In genomic region chrX:13101439-13102139, GRCh38 we compare ENCODE assay signal across 8 cellular contexts. TPM values are rescaled to one million over a fixed set of nuclear protein-coding genes. Genes with fewer than 3 reads are reported as not detected.
DNase-seq lines count a peak whose midpoint lies in the region; ATAC-seq and TF ChIP-seq lines count a peak whose summit lies in the region.

No MANE protein-coding gene starts in this region.

- no peaks in the 10 kb centered on the region for H3K79me1 ChIP-seq in trophoblast cell (ENCODE audit: low read length)

- no peak for TF ChIP-seq CTCF in WTC11 (IDR thresholded peaks at IDR 0.05)

- no peak overlapping the region for H3K9ac ChIP-seq in trophoblast cell (ENCODE audit: low read length)

- no CpG with 5 or more reads among the region's 9 CpGs for WGBS in trophoblast cell (ENCODE audit: extremely low coverage, insufficient coverage, insufficient read length)

- H2AK5ac ChIP-seq in trophoblast cell (ENCODE audit: low read length) = no peak overlapping the region

- no peak overlapping the region for H3K4me2 ChIP-seq in trophoblast cell (ENCODE audit: low read length)

- H3K9me3 Mint-ChIP-seq in WTC11 = peaks cover 12% of the 10 kb centered on the region

- ATAC-seq in GM18511 (IDR thresholded peaks at IDR 0.05; ENCODE audit: unreplicated experiment) = no peak
- no peak for ATAC-seq in WTC11

- no peak overlapping the region for H4K12ac ChIP-seq in trophoblast cell (ENCODE audit: low read depth, low read length)

- no peak overlapping the region for H3K27ac ChIP-seq in trophoblast cell (ENCODE audit: low read depth, low read length)

- H2AFZ ChIP-seq in trophoblast cell (ENCODE audit: insufficient read depth, low read length, poor library complexity) = no peak overlapping the region

- no peak overlapping the region for H3K23ac ChIP-seq in trophoblast cell (ENCODE audit: low read length)

- no peak overlapping the region for H3K27ac Mint-ChIP-seq in WTC11

- H3K4me1 ChIP-seq in trophoblast cell (ENCODE audit: control insufficient read depth in 1 of 2, insufficient read depth in 2 of 2, low read length in 2 of 2) = peaks cover 3 to 4% of the 10 kb centered on the region in 2 experiments

- no peaks in the 10 kb centered on the region for H3K79me2 ChIP-seq in trophoblast cell (ENCODE audit: control insufficient read depth, insufficient read depth, low read length, poor library complexity)

- CTCF ChIA-PET in WTC11 (lab: Charles Lee) = no interaction called here

- no peak overlapping the region for H4K91ac ChIP-seq in trophoblast cell (ENCODE audit: low read depth, low read length)

- no peak overlapping the region for H2BK120ac ChIP-seq in trophoblast cell (ENCODE audit: insufficient read depth, low read length, poor library complexity)

- no peak overlapping the region for H3K4me3 Mint-ChIP-seq in WTC11

- H3K9me3 ChIP-seq in trophoblast cell (ENCODE audit: insufficient read depth, low read depth, low read length) = no peaks in the 10 kb centered on the region

- no peak overlapping the region for H4K8ac ChIP-seq in trophoblast cell (ENCODE audit: low read depth, low read length)

- peaks cover 4% of the 10 kb centered on the region for H3K4me1 Mint-ChIP-seq in WTC11

- POLR2A ChIA-PET in WTC11 (lab: Charles Lee) = no interaction called here

- no peaks in the 10 kb centered on the region for H3K27me3 ChIP-seq in trophoblast cell (ENCODE audit: insufficient read depth, low read length)

- peak; percentile 55 for DNase-seq in AG08396 (ENCODE audit: low spot score)
- DNase-seq in HPDE6-E6E7 (ENCODE audit: extremely low spot score) = peak; percentile 88
- peak; percentile 55 for DNase-seq in activated CD4-positive, alpha-beta T cell treated with anti-CD3 and anti-CD28 coated beads for 48 hours
- DNase-seq in fibroblast of gingiva (ENCODE audit: low read depth) = peak; percentile 74
- peak; percentile 26 to 54 for DNase-seq in trophoblast cell
- DNase-seq in T1000 (lab: John Stamatoyannopoulos, UW) = no peak
- DNase-seq in WTC11 (ENCODE audit: low spot score) = no peak

- no peak overlapping the region for H3K14ac ChIP-seq in trophoblast cell (ENCODE audit: low read length)

- no peaks in the 10 kb centered on the region for H3K36me3 ChIP-seq in trophoblast cell (ENCODE audit: control insufficient read depth in 1 of 2, insufficient read depth in 2 of 2, low read length in 2 of 2)

- H3K36me3 Mint-ChIP-seq in WTC11 = peaks cover 3% of the 10 kb centered on the region; the same call in 1 of the 2 replicates

- H3K4ac ChIP-seq in trophoblast cell (ENCODE audit: low read depth, low read length) = no peak overlapping the region

- no peak overlapping the region for H3K18ac ChIP-seq in trophoblast cell (ENCODE audit: low read length)

- H3K27me3 Mint-ChIP-seq in WTC11 (ENCODE audit: low read depth) = no peaks in the 10 kb centered on the region

- no peak overlapping the region for H3K4me3 ChIP-seq in trophoblast cell (ENCODE audit: low read depth, low read length)

- no peak overlapping the region for H2BK12ac ChIP-seq in trophoblast cell (ENCODE audit: low read length)

- H2BK5ac ChIP-seq in trophoblast cell (ENCODE audit: low read depth, low read length, poor library complexity) = no peak overlapping the region

TF ChIP-seq in WTC11, 78 proteins besides CTCF, POLR2A, EP300 and RAD21 (continues in another document):
- TF ChIP-seq PRRX2 (CRISPR knock-in tag; IDR thresholded peaks at IDR 0.05) (no peak), CREM (CRISPR knock-in tag; IDR thresholded peaks at IDR 0.05) (no peak), FOXK1 (CRISPR knock-in tag; IDR thresholded peaks at IDR 0.05) (no peak), ZNF512 (CRISPR knock-in tag; IDR thresholded peaks at IDR 0.05; ENCODE audit: borderline replicate concordance) (no peak), ZNF317 (CRISPR knock-in tag; IDR thresholded peaks at IDR 0.05; ENCODE audit: borderline replicate concordance, low read depth) (no peak), ATF1 (CRISPR knock-in tag; IDR thresholded peaks at IDR 0.05) (no peak), NFYB (CRISPR knock-in tag; conservative IDR thresholded peaks at IDR 0.05; ENCODE audit: low read depth) (no peak), CREB1 (CRISPR knock-in tag; IDR thresholded peaks at IDR 0.05) (no peak), STAT6 (CRISPR knock-in tag; conservative IDR thresholded peaks at IDR 0.05; ENCODE audit: low read depth) (no peak), ZNF396 (CRISPR knock-in tag; IDR thresholded peaks at IDR 0.05; ENCODE audit: borderline replicate concordance) (no peak), ZNF532 (CRISPR knock-in tag; IDR thresholded peaks at IDR 0.05; ENCODE audit: borderline replicate concordance) (no peak), ETV6 (CRISPR knock-in tag; IDR thresholded peaks at IDR 0.05) (no peak), ZSCAN18 (CRISPR knock-in tag; IDR thresholded peaks at IDR 0.05) (no peak), ZBTB21 (CRISPR knock-in tag; IDR thresholded peaks at IDR 0.05; ENCODE audit: borderline replicate concordance) (no peak), MXD4 (CRISPR knock-in tag; IDR thresholded peaks at IDR 0.05; ENCODE audit: borderline replicate concordance) (no peak)

RNA-seq across cellular contexts. Expression of gene FAM9C, which starts 57.2 kb away (rescaled TPM):
- polyA plus RNA-seq in trophoblast cell (2013) = not detected in 2 replicates
- total RNA-seq in WTC11 (2021) = 0.07 to 0.28 TPM in 2 of 3 replicates, not detected in the other

Comparison
In these comparisons a context has a peak if more than half of its experiments do, and no peak if none do; other contexts are left out.
1. DNase-seq: peak in AG08396 (single experiment), HPDE6-E6E7 (single experiment), activated CD4-positive, alpha-beta T cell treated with anti-CD3 and anti-CD28 coated beads for 48 hours (single experiment), fibroblast of gingiva (single experiment) and trophoblast cell (2 of 2); none in T1000 (single experiment) and WTC11 (single experiment).